Comparison of ENCODE assay signal across 1 cellular context in the genomic region with DNA sequence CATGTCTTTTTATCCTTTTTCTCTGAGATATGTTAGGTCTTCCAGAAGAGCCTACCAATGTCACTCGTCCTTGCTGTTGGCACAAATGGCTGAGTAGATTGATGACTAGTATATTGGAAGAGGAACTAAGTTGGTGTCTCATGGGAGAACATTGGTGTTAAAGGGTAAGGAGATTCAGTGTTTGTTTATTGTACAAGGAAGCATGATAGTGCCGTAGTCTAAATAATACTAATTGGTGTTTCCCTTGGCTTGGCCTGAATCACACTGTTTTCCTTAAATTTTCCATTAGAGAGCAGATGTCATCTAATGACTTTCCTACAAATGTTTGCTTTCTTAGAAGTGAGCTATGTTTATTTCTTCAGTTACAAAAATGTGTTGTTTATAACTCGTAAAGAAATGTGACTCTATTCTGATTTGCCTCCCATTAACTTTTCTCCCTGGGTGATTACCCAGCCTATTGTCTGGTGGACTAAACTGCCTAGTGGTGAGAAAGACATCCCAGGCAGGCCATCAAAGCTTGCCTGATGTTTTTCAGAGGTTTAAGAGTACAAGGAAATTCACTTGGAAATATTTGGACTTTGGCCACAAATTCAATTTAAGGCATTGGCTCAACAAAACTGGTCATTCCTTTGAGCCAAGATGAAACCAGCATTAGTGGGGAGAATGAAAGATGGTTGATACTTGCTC.
TF ChIP-seq lines count a peak whose summit lies in the region.

No MANE protein-coding gene starts in this region.

TF ChIP-seq in A549, 52 proteins besides CTCF, POLR2A, EP300 and RAD21:
- TF ChIP-seq BCL3 (IDR thresholded peaks at IDR 0.05) (no peak), EHF (CRISPR knock-in tag; IDR thresholded peaks at IDR 0.05) (no peak), RARB (CRISPR knock-in tag; IDR thresholded peaks at IDR 0.05) (no peak), SREBF2 (IDR thresholded peaks at IDR 0.05) (no peak), HOXB5 (CRISPR knock-in tag; IDR thresholded peaks at IDR 0.05) (no peak), MYC (IDR thresholded peaks at IDR 0.05; ENCODE audit: borderline replicate concordance, low read length) (no peak), PHF8 (IDR thresholded peaks at IDR 0.05; ENCODE audit: borderline replicate concordance, low read depth) (no peak), RFX5 (IDR thresholded peaks at IDR 0.05) (no peak), JUNB (IDR thresholded peaks at IDR 0.05) (no peak)
- TF ChIP-seq, protein P1, sequence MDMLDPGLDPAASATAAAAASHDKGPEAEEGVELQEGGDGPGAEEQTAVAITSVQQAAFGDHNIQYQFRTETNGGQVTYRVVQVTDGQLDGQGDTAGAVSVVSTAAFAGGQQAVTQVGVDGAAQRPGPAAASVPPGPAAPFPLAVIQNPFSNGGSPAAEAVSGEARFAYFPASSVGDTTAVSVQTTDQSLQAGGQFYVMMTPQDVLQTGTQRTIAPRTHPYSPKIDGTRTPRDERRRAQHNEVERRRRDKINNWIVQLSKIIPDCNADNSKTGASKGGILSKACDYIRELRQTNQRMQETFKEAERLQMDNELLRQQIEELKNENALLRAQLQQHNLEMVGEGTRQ (IDR thresholded peaks at IDR 0.05): no peak
- TF ChIP-seq, protein P2, sequence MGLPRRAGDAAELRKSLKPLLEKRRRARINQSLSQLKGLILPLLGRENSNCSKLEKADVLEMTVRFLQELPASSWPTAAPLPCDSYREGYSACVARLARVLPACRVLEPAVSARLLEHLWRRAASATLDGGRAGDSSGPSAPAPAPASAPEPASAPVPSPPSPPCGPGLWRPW (IDR thresholded peaks at IDR 0.05): no peak
